1 cellular context compared by ENCODE assay signal in genomic region chr11:122733301-122733686, GRCh38.
TF ChIP-seq lines count a peak whose summit lies in the region.

No MANE protein-coding gene starts in this region.

TF ChIP-seq in HEK293, 187 proteins besides CTCF, POLR2A, EP300 and RAD21 (continued from another document and continues in another):
- TF ChIP-seq ZBTB11 (tag by site-specific recombination; conservative IDR thresholded peaks at IDR 0.05; ENCODE audit: low read depth) (no peak), GLI2 (tag by site-specific recombination; IDR thresholded peaks at IDR 0.05; ENCODE audit: borderline replicate concordance, low read depth) (peak; percentile 40; the same call in 1 of the 2 replicates), ZNF561 (tag by site-specific recombination; IDR thresholded peaks at IDR 0.05; ENCODE audit: borderline replicate concordance) (peak; percentile 69), ZNF426 (tag by site-specific recombination; IDR thresholded peaks at IDR 0.05) (no peak), ZNF510 (tag by site-specific recombination; IDR thresholded peaks at IDR 0.05; ENCODE audit: insufficient replicate concordance) (no peak), PRDM6 (tag by site-specific recombination; IDR thresholded peaks at IDR 0.05) (peak; percentile 60), SETDB1 (IDR thresholded peaks at IDR 0.05; ENCODE audit: insufficient read length, low read length) (no peak), ZNF18 (tag by site-specific recombination; IDR thresholded peaks at IDR 0.05) (no peak), ZNF184 (tag by site-specific recombination; IDR thresholded peaks at IDR 0.05) (no peak), ZNF37A (tag by site-specific recombination; IDR thresholded peaks at IDR 0.05) (no peak), ZNF449 (tag by site-specific recombination; IDR thresholded peaks at IDR 0.05) (no peak), ZFHX2 (tag by site-specific recombination; conservative IDR thresholded peaks at IDR 0.05) (no peak), OSR2 (tag by site-specific recombination; IDR thresholded peaks at IDR 0.05) (peak; percentile 83), ZNF791 (tag by site-specific recombination; IDR thresholded peaks at IDR 0.05) (no peak), ZBTB26 (tag by site-specific recombination; optimal IDR thresholded peaks at IDR 0.05) (no peak), ZBTB48 (tag by site-specific recombination; IDR thresholded peaks at IDR 0.05) (no peak), ZNF16 (tag by site-specific recombination; IDR thresholded peaks at IDR 0.05; ENCODE audit: low read depth) (no peak), ZNF785 (tag by site-specific recombination; IDR thresholded peaks at IDR 0.05) (no peak), ZNF335 (tag by site-specific recombination; conservative IDR thresholded peaks at IDR 0.05) (no peak), ZBTB6 (tag by site-specific recombination; IDR thresholded peaks at IDR 0.05) (no peak), BCL11A (tag by site-specific recombination; IDR thresholded peaks at IDR 0.05; ENCODE audit: low read depth) (no peak), ZNF112 (tag by site-specific recombination; IDR thresholded peaks at IDR 0.05) (no peak), ZNF658 (tag by site-specific recombination; IDR thresholded peaks at IDR 0.05) (no peak), ZNF701 (tag by site-specific recombination; IDR thresholded peaks at IDR 0.05) (no peak), SP3 (tag by site-specific recombination; IDR thresholded peaks at IDR 0.05) (no peak), SCRT2 (tag by site-specific recombination; IDR thresholded peaks at IDR 0.05) (peak; percentile 68), TCF7L2 (IDR thresholded peaks at IDR 0.05; ENCODE audit: borderline replicate concordance, low read depth, low read length) (0 out of 2 replicates have a peak, but pooled peaks have one; percentile 26), ZNF391 (tag by site-specific recombination; IDR thresholded peaks at IDR 0.05; ENCODE audit: borderline replicate concordance, low read depth) (no peak), PRDM2 (tag by site-specific recombination; IDR thresholded peaks at IDR 0.05; ENCODE audit: borderline replicate concordance) (no peak), MYNN (tag by site-specific recombination; IDR thresholded peaks at IDR 0.05; ENCODE audit: borderline replicate concordance) (no peak), ZEB2 (tag by site-specific recombination; IDR thresholded peaks at IDR 0.05) (peak; percentile 49), ZNF600 (tag by site-specific recombination; IDR thresholded peaks at IDR 0.05) (no peak), PATZ1 (tag by site-specific recombination; IDR thresholded peaks at IDR 0.05) (no peak), ZNF311 (tag by site-specific recombination; IDR thresholded peaks at IDR 0.05; ENCODE audit: borderline replicate concordance) (no peak), HOXD13 (CRISPR knock-in tag; IDR thresholded peaks at IDR 0.05; ENCODE audit: borderline replicate concordance) (no peak), ZNF274 (IDR thresholded peaks at IDR 0.05; ENCODE audit: low read length) (no peak), ZNF274 (tag by site-specific recombination; IDR thresholded peaks at IDR 0.05; ENCODE audit: borderline replicate concordance) (no peak), ZNF146 (tag by site-specific recombination; IDR thresholded peaks at IDR 0.05) (no peak), GLI4 (tag by site-specific recombination; IDR thresholded peaks at IDR 0.05) (no peak), ZNF26 (tag by site-specific recombination; IDR thresholded peaks at IDR 0.05) (no peak), ZNF2 (tag by site-specific recombination; IDR thresholded peaks at IDR 0.05) (0 out of 2 replicates have a peak, but pooled peaks have one; percentile 23), BCL11B (tag by site-specific recombination; IDR thresholded peaks at IDR 0.05; ENCODE audit: low read depth) (no peak), ZNF843 (tag by site-specific recombination; IDR thresholded peaks at IDR 0.05) (peak; percentile 77), ZNF747 (tag by site-specific recombination; IDR thresholded peaks at IDR 0.05) (no peak)
